Comparison of ENCODE assay signal across 8 cellular contexts in genomic region chr15:65792130-65792987, GRCh38. TPM values are rescaled to one million over a fixed set of nuclear protein-coding genes. Genes with fewer than 3 reads are reported as not detected.
A peak's percentile ranks its signal among the peaks of the same experiment; 100 is the strongest.
DNase-seq lines count a peak whose midpoint lies in the region; ATAC-seq, FAIRE-seq and TF ChIP-seq lines count a peak whose summit lies in the region.

Gene DENND4A (minus strand): TSS chr15:65792293. CDS start chr15:65756450, 35,843 bp downstream.

- TF ChIP-seq POLR2A in GM12891 (IDR thresholded peaks at IDR 0.05; ENCODE audit: low read depth, low read length): peak; percentile 77
- TF ChIP-seq POLR2A in adrenal gland (IDR thresholded peaks at IDR 0.05): peak; percentile 75 to 92
- peak in 1 of 2 donors; percentile 64 for TF ChIP-seq POLR2A in heart left ventricle (IDR thresholded peaks at IDR 0.05)
- TF ChIP-seq POLR2A in upper lobe of left lung (IDR thresholded peaks at IDR 0.05): peak in 3 of 4 donors; percentile 85 to 95 (median 95)

- TF ChIP-seq CTCF in adrenal gland (IDR thresholded peaks at IDR 0.05) (no peak), heart left ventricle (IDR thresholded peaks at IDR 0.05) (no peak), upper lobe of left lung (IDR thresholded peaks at IDR 0.05) (peak in 2 of 6 experiments; percentile 20 to 27)

- 1 to 5% (median 2%) methylated on average over 14 to 63 of the region's 63 CpGs for WGBS in adrenal gland, 4 donors
- WGBS in heart left ventricle, 4 donors: 1 to 2% (median 1%) methylated on average over 33 to 63 of the region's 63 CpGs
- 0 to 1% methylated on average over 16 to 39 of the region's 63 CpGs for WGBS in upper lobe of left lung, 2 donors

- intact Hi-C loops in adrenal gland (cut with DNase I): no loop called here
- intact Hi-C loops in heart left ventricle (cut with DNase I): loop anchor here in 7 of 10 donors (1.0 to 10.0 kb wide), 7 partner anchors 40 to 77 kb away; partner anchors contain the start of gene RAB11A (in 3 of the 7)
- intact Hi-C loops in posterior cingulate gyrus (cut with DNase I): loop anchor here (2.0 to 10.0 kb wide), 3 partner anchors 75 to 608 kb away; partner anchors contain the start of genes CLPX, INTS14 and RAB11A

- H3K4me1 ChIP-seq in adrenal gland (replicated peaks in 1 of 2): peaks cover 9 to 42% of the 10 kb centered on the region in 2 donors
- H3K4me1 ChIP-seq in heart left ventricle: peaks cover 0 to 52% (median 14%) of the 10 kb centered on the region in 12 donors
- peaks cover 26 to 50% (median 32%) of the 10 kb centered on the region in 4 donors for H3K4me1 ChIP-seq in upper lobe of left lung

- H3K27ac ChIP-seq in adrenal gland (peak within 1 kb of the TSS; percentile 70 to 99 (median 98)), heart left ventricle (peak within 1 kb of the TSS; percentile 84 to 99 (median 94)), upper lobe of left lung (peak within 1 kb of the TSS; percentile 97 to 100 (median 99))

- peak; percentile 72 for DNase-seq in GM12891 (ENCODE audit: insufficient read length, low spot score)
- DNase-seq in NCI-H1436 treated with DMSO at 0.1 percent for 48 hours (lab: John Stamatoyannopoulos, UW): peak; percentile 91
- DNase-seq in T-cell: peak; percentile 97 to 99 (median 98)
- DNase-seq in adrenal gland: peak; percentile 98 to 99 (median 98)
- peak; percentile 98 to 99 (median 98) for DNase-seq in heart left ventricle
- peak; percentile 96 to 100 (median 98) for DNase-seq in posterior cingulate gyrus
- DNase-seq in upper lobe of left lung: peak; percentile 98 to 99

- peak within 1 kb of the TSS; percentile 86 to 91 (median 89) for H3K4me3 Mint-ChIP-seq in T-cell

- peak in 1 of 4 donors; percentile 80 for TF ChIP-seq EP300 in upper lobe of left lung (IDR thresholded peaks at IDR 0.05)

- peak within 1 kb of the TSS; percentile 93 to 95 for H3K27ac Mint-ChIP-seq in T-cell

- H3K36me3 Mint-ChIP-seq in T-cell: peaks cover 4% of the 10 kb centered on the region

- H3K9me3 Mint-ChIP-seq in T-cell: no peaks in the 10 kb centered on the region

- H3K9me3 ChIP-seq in adrenal gland (replicated peaks in 1 of 3): no peaks in the 10 kb centered on the region
- no peaks in the 10 kb centered on the region for H3K9me3 ChIP-seq in heart left ventricle
- H3K9me3 ChIP-seq in upper lobe of left lung: no peaks in the 10 kb centered on the region

- ATAC-seq in HG02840 (IDR thresholded peaks at IDR 0.05; ENCODE audit: low FRiP score, unreplicated experiment): peak; percentile 90
- peak; percentile 83 to 86 (median 86) for ATAC-seq in T-cell (replicated peaks in 1 of 4)
- ATAC-seq in heart left ventricle: peak; percentile 96 to 98 (median 98)
- peak; percentile 97 to 99 for ATAC-seq in upper lobe of left lung (ENCODE audit: low FRiP score in 2 of 2)

- H3K27me3 ChIP-seq in adrenal gland: no peaks in the 10 kb centered on the region
- no peaks in the 10 kb centered on the region for H3K27me3 ChIP-seq in heart left ventricle
- H3K27me3 ChIP-seq in upper lobe of left lung: no peaks in the 10 kb centered on the region

- peak; percentile 97 for FAIRE-seq in GM12891 (lab: Jason Lieb, UNC)

- POLR2A ChIA-PET in T-cell (lab: Charles Lee): interaction anchor here (0.6 to 4.4 kb wide), 31 partner anchors 9 to 500 kb away, joined by 3 to 98 read pairs (median 6); partner anchors contain the start of gene RAB11A (in 1 of the 2)

- no peaks in the 10 kb centered on the region for H3K27me3 Mint-ChIP-seq in T-cell

- H3K4me3 ChIP-seq in adrenal gland: peak within 1 kb of the TSS; percentile 56 to 90 (median 90)
- peak within 1 kb of the TSS; percentile 57 to 97 (median 84) for H3K4me3 ChIP-seq in heart left ventricle
- peak within 1 kb of the TSS; percentile 68 to 94 (median 87) for H3K4me3 ChIP-seq in upper lobe of left lung

- H3K36me3 ChIP-seq in adrenal gland (replicated peaks in 1 of 2) (no peaks in the 10 kb centered on the region), heart left ventricle (no peaks in the 10 kb centered on the region), upper lobe of left lung (no peaks in the 10 kb centered on the region)

- CTCF ChIA-PET in T-cell (lab: Charles Lee): interaction anchor here (0.5 to 3.4 kb wide), 9 partner anchors 8 to 1873 kb away, joined by 3 to 34 read pairs (median 6); partner anchors contain the start of gene RAB11A (in 1 of the 2)

- peaks cover 43 to 60% (median 59%) of the 10 kb centered on the region in 3 donors for H3K4me1 Mint-ChIP-seq in T-cell

TF ChIP-seq in GM12891, 5 proteins besides CTCF, POLR2A, EP300 and RAD21:
- TF ChIP-seq POLR2AphosphoS5 (IDR thresholded peaks at IDR 0.05; ENCODE audit: low read depth, low read length): peak; percentile 70; the same call in 1 of the 2 replicates
- no peak; the same call in 1 of the 2 replicates for TF ChIP-seq POU2F2 (IDR thresholded peaks at IDR 0.05; ENCODE audit: low read depth, low read length)
- peak; percentile 68 for TF ChIP-seq PAX5 (IDR thresholded peaks at IDR 0.05; ENCODE audit: insufficient read depth, low read length, severe bottlenecking)

RNA-seq across cellular contexts. Expression of gene DENND4A, which starts in this region (rescaled TPM):
- 17.3 TPM for polyA plus RNA-seq in GM12891 (2012; ENCODE audit: low read depth, missing spikeins)
- total RNA-seq in T-cell (10 to 100 TPM; 49.7 to 76.3 (median 57.1) TPM), adrenal gland (10 to 100 TPM; 27.8 to 51.8 (median 44.9) TPM), heart left ventricle (10 to 100 TPM; 11.7 to 26.6 (median 15.7) TPM), upper lobe of left lung (10 to 100 TPM; 20.9 to 66.4 (median 30.8) TPM)
- polyA plus RNA-seq in adrenal gland (10 to 100 TPM; 12.9 to 25.9 (median 13.4) TPM), heart left ventricle (1 to 10 TPM; 2.7 to 5.4 TPM)

Comparison
In these comparisons a context has a peak if more than half of its experiments do, and no peak if none do; other contexts are left out.
1. Peak in every context shown above with its lines: DNase-seq, ATAC-seq, H3K4me3 ChIP-seq and H3K27ac ChIP-seq.
2. intact Hi-C loops: an anchor here in heart left ventricle (1.0 to 10.0 kb wide) and posterior cingulate gyrus (2.0 to 10.0 kb wide); none called in adrenal gland.